ENCODE assay signal across 21 cellular contexts in the genomic region with DNA sequence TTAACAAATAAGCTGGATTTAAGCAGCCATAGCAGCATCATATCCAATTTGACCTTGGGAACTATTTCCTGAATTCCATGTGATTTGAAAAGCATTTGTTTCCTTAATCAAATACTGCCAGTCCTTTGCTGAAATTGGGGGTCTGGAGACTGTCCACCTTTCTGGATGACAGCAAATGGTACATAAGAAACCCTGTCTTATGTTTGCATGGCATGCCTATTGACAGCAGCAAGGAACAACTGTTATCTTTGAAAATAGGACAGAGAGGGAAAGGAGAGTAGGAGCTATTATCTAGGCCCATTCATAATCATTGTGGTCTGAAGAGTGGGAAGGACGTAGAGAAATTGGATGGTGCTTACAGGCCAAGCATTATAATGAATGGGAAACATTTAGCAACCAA.
DNase-seq lines count a peak whose midpoint lies in the region; ATAC-seq and TF ChIP-seq lines count a peak whose summit lies in the region.
"Had no signal": no experiment of that assay in that cellular context is flagged by ENCODE, and none has a peak within 500 bp of the region (broad histone marks: within the 10 kb centered on the region; RNA-seq: fewer than 3 reads in every experiment).

No MANE protein-coding gene starts in this region.

- POLR2A ChIA-PET in SK-N-SH (lab: Yijun Ruan, JAX) = no interaction called here

- no peak overlapping the region for H4K91ac ChIP-seq in trophoblast cell (ENCODE audit: low read depth, low read length)

- DNase-seq in SK-N-SH (no peak), GM23338 (ENCODE audit: low spot score) (no peak), SK-N-DZ (ENCODE audit: low spot score) (peak; percentile 94), ecto neural progenitor cell (ENCODE audit: low spot score) (no peak), SIG-M5 (lab: John Stamatoyannopoulos, UW) (no peak), trophoblast cell (no peak)
- DNase-seq: 8988T; ACHN; AML-193; C1 segment of cervical spinal cord; Calu3; CD4-positive, alpha-beta memory T cell; COR-L47; DMS53; DMS79 treated with DMSO at 0.1 percent for 48 hours; GF-D8; GOT3; HFFc6 had no signal

- no peak overlapping the region for H3K14ac ChIP-seq in trophoblast cell (ENCODE audit: low read length)

- H3K9me3 ChIP-seq in SK-N-SH (no peaks in the 10 kb centered on the region; the same call in 1 of the 2 replicates), trophoblast cell (ENCODE audit: insufficient read depth, low read depth, low read length) (no peaks in the 10 kb centered on the region)
- H3K9me3 ChIP-seq: HAP-1 had no signal

- H2AFZ ChIP-seq in SK-N-SH (ENCODE audit: low read depth) = no peak overlapping the region
- peak overlapping the region; percentile 32; the same call in 1 of the 2 replicates for H2AFZ ChIP-seq in GM23338
- no peak overlapping the region for H2AFZ ChIP-seq in trophoblast cell (ENCODE audit: insufficient read depth, low read length, poor library complexity)

- H3K9ac ChIP-seq in SK-N-SH = no peak overlapping the region
- H3K9ac ChIP-seq in trophoblast cell (ENCODE audit: low read length) = no peak overlapping the region

- H2AK5ac ChIP-seq in trophoblast cell (ENCODE audit: low read length) = no peak overlapping the region

- H3K36me3 ChIP-seq in SK-N-SH (replicated peaks in 1 of 2; ENCODE audit: control insufficient read depth in 1 of 2, insufficient read depth in 2 of 2, low read length in 1 of 2) (no peaks in the 10 kb centered on the region), GM23338 (ENCODE audit: insufficient read depth) (no peaks in the 10 kb centered on the region), trophoblast cell (ENCODE audit: control insufficient read depth in 1 of 2, insufficient read depth in 2 of 2, low read length in 2 of 2) (no peaks in the 10 kb centered on the region)
- H3K36me3 ChIP-seq: HAP-1 had no signal

- WGBS in SK-N-SH (ENCODE audit: low lambda C conversion rate) = 0% methylated on average over 1 of the region's 1 CpG
- WGBS in trophoblast cell (ENCODE audit: extremely low coverage, insufficient coverage, insufficient read length) = no CpG with 5 or more reads among the region's 1 CpG

- H4K20me1 ChIP-seq in SK-N-SH (ENCODE audit: insufficient read depth) (no peaks in the 10 kb centered on the region), GM23338 (replicated peaks; ENCODE audit: insufficient read depth) (no peaks in the 10 kb centered on the region)

- no peak for TF ChIP-seq EP300 in SK-N-SH (IDR thresholded peaks at IDR 0.05; ENCODE audit: borderline replicate concordance in 1 of 2, low read depth in 1 of 2, low read length in 1 of 2)

- H3K79me1 ChIP-seq in trophoblast cell (ENCODE audit: low read length) = no peaks in the 10 kb centered on the region

- no peak overlapping the region for H2BK12ac ChIP-seq in trophoblast cell (ENCODE audit: low read length)

- no peak overlapping the region for H3K18ac ChIP-seq in trophoblast cell (ENCODE audit: low read length)

- H3K27ac ChIP-seq in SK-N-SH (ENCODE audit: low read depth in 2 of 2, low read length in 1 of 2) (no peak overlapping the region), GM23338 (ENCODE audit: low read depth) (no peak overlapping the region), trophoblast cell (ENCODE audit: low read depth, low read length) (no peak overlapping the region)
- H3K27ac ChIP-seq: A549 had no signal

- H3K4me2 ChIP-seq in SK-N-SH = no peak overlapping the region
- no peak overlapping the region for H3K4me2 ChIP-seq in GM23338
- no peak overlapping the region for H3K4me2 ChIP-seq in trophoblast cell (ENCODE audit: low read length)
- H3K4me2 ChIP-seq: A549 had no signal

- no peak overlapping the region for H3K4me3 Mint-ChIP-seq in GM23338
- H3K4me3 Mint-ChIP-seq: CD4-positive, alpha-beta memory T cell; HFFc6 had no signal

- H3K79me2 ChIP-seq in SK-N-SH (ENCODE audit: insufficient read depth) (no peaks in the 10 kb centered on the region), GM23338 (replicated peaks; ENCODE audit: insufficient read depth) (no peaks in the 10 kb centered on the region), trophoblast cell (ENCODE audit: control insufficient read depth, insufficient read depth, low read length, poor library complexity) (no peaks in the 10 kb centered on the region)

- H3K27me3 ChIP-seq in SK-N-SH (ENCODE audit: insufficient read depth) (no peaks in the 10 kb centered on the region), GM23338 (ENCODE audit: insufficient read depth) (no peaks in the 10 kb centered on the region), trophoblast cell (ENCODE audit: insufficient read depth, low read length) (no peaks in the 10 kb centered on the region)

- H3K9me3 Mint-ChIP-seq in GM23338 = no peaks in the 10 kb centered on the region

- TF ChIP-seq RAD21 in SK-N-SH (IDR thresholded peaks at IDR 0.05; ENCODE audit: low read length) = no peak

- H3K4me3 ChIP-seq in SK-N-SH (ENCODE audit: low read depth in 2 of 2, low read length in 1 of 2) = no peak overlapping the region
- H3K4me3 ChIP-seq in GM23338 = no peak overlapping the region
- H3K4me3 ChIP-seq in trophoblast cell (ENCODE audit: low read depth, low read length) = no peak overlapping the region
- H3K4me3 ChIP-seq: A549, HAP-1 had no signal

- H3K9me2 ChIP-seq in SK-N-SH = no peaks in the 10 kb centered on the region
- H3K9me2 ChIP-seq in GM23338 (ENCODE audit: insufficient read depth) = peaks cover 4% of the 10 kb centered on the region; the same call in 1 of the 2 replicates

- CTCF ChIA-PET in SK-N-SH (lab: Yijun Ruan, JAX) = no interaction called here

- no peak overlapping the region for H4K8ac ChIP-seq in trophoblast cell (ENCODE audit: low read depth, low read length)

- H3K4ac ChIP-seq in trophoblast cell (ENCODE audit: low read depth, low read length) = no peak overlapping the region

- H4K12ac ChIP-seq in trophoblast cell (ENCODE audit: low read depth, low read length) = no peak overlapping the region

- no peaks in the 10 kb centered on the region for H3K4me1 ChIP-seq in SK-N-SH (ENCODE audit: control insufficient read depth in 1 of 2, insufficient read depth in 2 of 2, low read depth in 1 of 2, low read length in 1 of 2)
- no peaks in the 10 kb centered on the region for H3K4me1 ChIP-seq in GM23338 (ENCODE audit: insufficient read depth)
- no peaks in the 10 kb centered on the region for H3K4me1 ChIP-seq in trophoblast cell (ENCODE audit: control insufficient read depth in 1 of 2, insufficient read depth in 2 of 2, low read length in 2 of 2)
- H3K4me1 ChIP-seq: A549, HAP-1 had no signal

- H2BK120ac ChIP-seq in trophoblast cell (ENCODE audit: insufficient read depth, low read length, poor library complexity) = no peak overlapping the region

- no peak overlapping the region for H3K27ac Mint-ChIP-seq in GM23338
- H3K27ac Mint-ChIP-seq: CD4-positive, alpha-beta memory T cell; HFFc6 had no signal

- ATAC-seq in SK-N-SH treated with all-trans-retinoic acid at 6 μM for 48 hours = no peak
- ATAC-seq in GM23338 = no peak
- ATAC-seq: A549 had no signal

- H2BK5ac ChIP-seq in trophoblast cell (ENCODE audit: low read depth, low read length, poor library complexity) = no peak overlapping the region

- H3F3A ChIP-seq in SK-N-SH (replicated peaks; ENCODE audit: insufficient read depth) = no peaks in the 10 kb centered on the region
- H3F3A ChIP-seq in GM23338 (replicated peaks; ENCODE audit: low read depth) = no peaks in the 10 kb centered on the region

- TF ChIP-seq CTCF in SK-N-SH (IDR thresholded peaks at IDR 0.05) = no peak
- no peak for TF ChIP-seq CTCF in GM23338 (conservative IDR thresholded peaks at IDR 0.05; ENCODE audit: low read depth in 2 of 2)

- no peak overlapping the region for H3K23ac ChIP-seq in trophoblast cell (ENCODE audit: low read length)

- H3K36me3 Mint-ChIP-seq in GM23338 (ENCODE audit: low read depth) = no peaks in the 10 kb centered on the region
- H3K36me3 Mint-ChIP-seq: CD4-positive, alpha-beta memory T cell had no signal

- H3K4me1 Mint-ChIP-seq in GM23338 = no peaks in the 10 kb centered on the region
- H3K4me1 Mint-ChIP-seq: CD4-positive, alpha-beta memory T cell had no signal

- H3K27me3 Mint-ChIP-seq in GM23338 (ENCODE audit: insufficient read depth, low read depth, poor library complexity) = no peaks in the 10 kb centered on the region
- H3K27me3 Mint-ChIP-seq: CD4-positive, alpha-beta memory T cell had no signal

TF ChIP-seq in SK-N-SH treated with all-trans-retinoic acid at 6 μM for 48 hours, 23 proteins besides CTCF, POLR2A, EP300 and RAD21 (continues in another document):
- peak; percentile 54 for TF ChIP-seq ISL1 (CRISPR knock-in tag; IDR thresholded peaks at IDR 0.05)

TF ChIP-seq in SK-N-SH, 30 proteins besides CTCF, POLR2A, EP300 and RAD21 (continues in another document):
- TF ChIP-seq FOXJ3 (CRISPR knock-in tag; IDR thresholded peaks at IDR 0.05) (no peak), EZH2phosphoT487 (IDR thresholded peaks at IDR 0.05; ENCODE audit: borderline replicate concordance, low read depth) (no peak), MEF2A (IDR thresholded peaks at IDR 0.05; ENCODE audit: borderline replicate concordance, low read depth) (no peak), TAF1 (IDR thresholded peaks at IDR 0.05; ENCODE audit: borderline replicate concordance, low read depth, low read length) (no peak)
- TF ChIP-seq, protein P1, sequence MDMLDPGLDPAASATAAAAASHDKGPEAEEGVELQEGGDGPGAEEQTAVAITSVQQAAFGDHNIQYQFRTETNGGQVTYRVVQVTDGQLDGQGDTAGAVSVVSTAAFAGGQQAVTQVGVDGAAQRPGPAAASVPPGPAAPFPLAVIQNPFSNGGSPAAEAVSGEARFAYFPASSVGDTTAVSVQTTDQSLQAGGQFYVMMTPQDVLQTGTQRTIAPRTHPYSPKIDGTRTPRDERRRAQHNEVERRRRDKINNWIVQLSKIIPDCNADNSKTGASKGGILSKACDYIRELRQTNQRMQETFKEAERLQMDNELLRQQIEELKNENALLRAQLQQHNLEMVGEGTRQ (IDR thresholded peaks at IDR 0.05; ENCODE audit: borderline replicate concordance, low read depth, low read length) = no peak

TF ChIP-seq in GM23338, 12 proteins besides CTCF, POLR2A, EP300 and RAD21 (continues in another document):
- TF ChIP-seq EZH2phosphoT487 (IDR thresholded peaks at IDR 0.05; ENCODE audit: unreplicated experiment) = no peak
